ENCODE assay signal across 31 cellular contexts in genomic region chr2:95318431-95319220, GRCh38. TPM values are rescaled to one million over a fixed set of nuclear protein-coding genes. Genes with fewer than 3 reads are reported as not detected.
"Had no signal": no experiment of that assay in that cellular context is flagged by ENCODE, and none has a peak within 500 bp of the region (broad histone marks: within the 10 kb centered on the region; RNA-seq: fewer than 3 reads in every experiment).

No MANE protein-coding gene starts in this region.

- H3K27ac Mint-ChIP-seq: activated B cell treated with CpG ODN at 0.5 μM for 24 hours; activated CD8-positive, alpha-beta T cell treated with anti-CD3 and anti-CD28 coated beads for 36 hours; activated naive CD4-positive, alpha-beta T cell treated with anti-CD3 and anti-CD28 coated beads for 36 hours; activated naive CD4-positive, alpha-beta T cell treated with anti-CD3 and anti-CD28 coated beads, Interleukin-2, amount 50 U/mL, for 72 hours; activated naive CD8-positive, alpha-beta T cell treated with anti-CD3 and anti-CD28 coated beads, Interleukin-2, amount 10 ng/mL, durations not matched to agents 7 days and 5 days; activated T-helper 17 cell treated with anti-CD3 and anti-CD28 coated beads, Interleukin-2, amount 50 U/mL, for 72 hours; dendritic cell treated with granulocyte-macrophage colony-stimulating factor and Interleukin-4, amounts not matched to agents 40 ng/mL and 50 ng/mL, for 4 days; endodermal cell; T-helper 17 cell; T-helper 2 cell treated with Interferon-gamma antibody and Interleukin-4, amounts not matched to agents 5 μg/mL and 100 μg/mL, for 36 hours had no signal

- H3K9me3 ChIP-seq: ascending aorta, esophagus muscularis mucosa, gastroesophageal sphincter had no signal

- H3K36me3 ChIP-seq: ascending aorta, esophagus muscularis mucosa, gastroesophageal sphincter, WERI-Rb-1 had no signal

- ATAC-seq: activated CD4-positive, CD25-positive, alpha-beta regulatory T cell treated with anti-CD3 and anti-CD28 coated beads, Interleukin-2, amount 50 U/mL, for 24 hours; activated CD8-positive, alpha-beta T cell treated with anti-CD3 and anti-CD28 coated beads for 36 hours; activated naive CD4-positive, alpha-beta T cell treated with anti-CD3 and anti-CD28 coated beads, Interleukin-2, amount 50 U/mL, for 72 hours; activated T-cell treated with anti-CD3 and anti-CD28 coated beads, Interleukin-2, amount 50 U/mL, for 4 hours; activated T-helper 17 cell treated with anti-CD3 and anti-CD28 coated beads, Interleukin-2, amount 50 U/mL, for 72 hours; gastroesophageal sphincter; T-helper 17 cell had no signal

- H3K4me1 Mint-ChIP-seq: activated B cell treated with CpG ODN at 0.5 μM for 24 hours; activated naive CD8-positive, alpha-beta T cell treated with anti-CD3 and anti-CD28 coated beads, Interleukin-2, amount 10 ng/mL, durations not matched to agents 7 days and 5 days; activated T-helper 17 cell treated with anti-CD3 and anti-CD28 coated beads, Interleukin-2, amount 50 U/mL, for 72 hours; central memory CD8-positive, alpha-beta T cell; endodermal cell; T-helper 17 cell had no signal

- H3K27ac ChIP-seq: ascending aorta, coronary artery, esophagus muscularis mucosa, gastroesophageal sphincter had no signal

- H3K27me3 Mint-ChIP-seq: activated B cell treated with CpG ODN at 0.5 μM for 24 hours; activated naive CD8-positive, alpha-beta T cell treated with anti-CD3 and anti-CD28 coated beads, Interleukin-2, amount 10 ng/mL, durations not matched to agents 7 days and 5 days; dendritic cell treated with granulocyte-macrophage colony-stimulating factor and Interleukin-4, amounts not matched to agents 40 ng/mL and 50 ng/mL, for 4 days had no signal

- H3K36me3 Mint-ChIP-seq: activated naive CD4-positive, alpha-beta T cell treated with anti-CD3 and anti-CD28 coated beads, Interleukin-2, amount 50 U/mL, for 72 hours; activated naive CD8-positive, alpha-beta T cell treated with anti-CD3 and anti-CD28 coated beads, Interleukin-2, amount 10 ng/mL, durations not matched to agents 7 days and 5 days; brain had no signal

- H3K27me3 ChIP-seq: ascending aorta, dorsolateral prefrontal cortex had no signal

- H3K4me1 ChIP-seq: ascending aorta, esophagus muscularis mucosa, gastroesophageal sphincter had no signal

- H3K4me3 ChIP-seq: ascending aorta, coronary artery, dorsolateral prefrontal cortex, esophagus muscularis mucosa, gastroesophageal sphincter had no signal

- DNase-seq: activated B cell treated with CpG ODN at 0.5 μM for 24 hours; activated CD4-positive, alpha-beta T cell treated with anti-CD3 and anti-CD28 coated beads for 48 hours; activated CD4-positive, alpha-beta T cell treated with anti-CD3 and anti-CD28 coated beads, Interleukin-2, amount 50 U/mL, for 1 hour; activated CD4-positive, alpha-beta T cell treated with anti-CD3 and anti-CD28 coated beads, Interleukin-2, amount 50 U/mL, for 48 hours; activated CD8-positive, alpha-beta memory T cell treated with anti-CD3 and anti-CD28 coated beads for 24 hours; activated CD8-positive, alpha-beta T cell treated with anti-CD3 and anti-CD28 coated beads for 36 hours; activated effector memory CD4-positive, alpha-beta T cell treated with Interleukin-2 at 50 U/mL for 16 hours; activated gamma-delta T cell treated with Interleukin-2 at 50 U/mL for 16 hours; activated naive CD4-positive, alpha-beta T cell treated with anti-CD3 and anti-CD28 coated beads for 36 hours; activated naive CD8-positive, alpha-beta T cell treated with anti-CD3 and anti-CD28 coated beads, Interleukin-2, amount 10 ng/mL, durations not matched to agents 7 days and 5 days; activated T-cell treated with anti-CD3 and anti-CD28 coated beads, Interleukin-2, amount 50 U/mL, for 4 hours; dorsolateral prefrontal cortex; effector memory CD4-positive, alpha-beta T cell; endodermal cell; erythroblast; foreskin melanocyte; T-helper 1 cell; T-helper 17 cell; T1000; WERI-Rb-1 had no signal

- H3K9me3 Mint-ChIP-seq: activated B cell treated with CpG ODN at 0.5 μM for 24 hours; activated CD8-positive, alpha-beta T cell treated with anti-CD3 and anti-CD28 coated beads for 36 hours; activated naive CD4-positive, alpha-beta T cell treated with anti-CD3 and anti-CD28 coated beads for 36 hours; activated naive CD4-positive, alpha-beta T cell treated with anti-CD3 and anti-CD28 coated beads, Interleukin-2, amount 50 U/mL, for 72 hours; activated naive CD8-positive, alpha-beta T cell treated with anti-CD3 and anti-CD28 coated beads, Interleukin-2, amount 10 ng/mL, durations not matched to agents 7 days and 5 days; activated T-cell treated with anti-CD3 and anti-CD28 coated beads, Interleukin-2, amount 50 U/mL, for 4 hours; activated T-helper 17 cell treated with anti-CD3 and anti-CD28 coated beads, Interleukin-2, amount 50 U/mL, for 72 hours; central memory CD8-positive, alpha-beta T cell; dendritic cell treated with granulocyte-macrophage colony-stimulating factor and Interleukin-4, amounts not matched to agents 40 ng/mL and 50 ng/mL, for 4 days; endodermal cell; T-helper 2 cell treated with Interferon-gamma antibody and Interleukin-4, amounts not matched to agents 5 μg/mL and 100 μg/mL, for 36 hours had no signal

- H3K4me3 Mint-ChIP-seq: activated B cell treated with CpG ODN at 0.5 μM for 24 hours; activated CD8-positive, alpha-beta T cell treated with anti-CD3 and anti-CD28 coated beads for 36 hours; activated naive CD4-positive, alpha-beta T cell treated with anti-CD3 and anti-CD28 coated beads for 36 hours; activated naive CD8-positive, alpha-beta T cell treated with anti-CD3 and anti-CD28 coated beads, Interleukin-2, amount 10 ng/mL, durations not matched to agents 7 days and 5 days; activated T-cell treated with anti-CD3 and anti-CD28 coated beads, Interleukin-2, amount 50 U/mL, for 4 hours; activated T-helper 17 cell treated with anti-CD3 and anti-CD28 coated beads, Interleukin-2, amount 50 U/mL, for 72 hours; brain; central memory CD8-positive, alpha-beta T cell; dendritic cell treated with granulocyte-macrophage colony-stimulating factor and Interleukin-4, amounts not matched to agents 40 ng/mL and 50 ng/mL, for 4 days; endodermal cell; T-helper 17 cell; T-helper 2 cell treated with Interferon-gamma antibody and Interleukin-4, amounts not matched to agents 5 μg/mL and 100 μg/mL, for 36 hours had no signal

RNA-seq across cellular contexts. Expression of gene KCNIP3, which starts 21.5 kb away (rescaled TPM):
- total RNA-seq: activated B cell treated with CpG ODN at 0.5 μM for 24 hours; activated CD8-positive, alpha-beta T cell treated with anti-CD3 and anti-CD28 coated beads for 36 hours; activated naive CD4-positive, alpha-beta T cell treated with anti-CD3 and anti-CD28 coated beads for 36 hours; activated naive CD4-positive, alpha-beta T cell treated with anti-CD3 and anti-CD28 coated beads, Interleukin-2, amount 50 U/mL, for 72 hours; activated naive CD8-positive, alpha-beta T cell treated with anti-CD3 and anti-CD28 coated beads, Interleukin-2, amount 10 ng/mL, durations not matched to agents 7 days and 5 days; activated T-cell treated with anti-CD3 and anti-CD28 coated beads, Interleukin-2, amount 50 U/mL, for 4 hours; activated T-helper 17 cell treated with anti-CD3 and anti-CD28 coated beads, Interleukin-2, amount 50 U/mL, for 72 hours; T-helper 17 cell had no signal

RNA-seq across cellular contexts. Expression of gene PROM2, which starts 44.4 kb away (rescaled TPM):
- total RNA-seq: ascending aorta had no signal
